In the genomic region with DNA sequence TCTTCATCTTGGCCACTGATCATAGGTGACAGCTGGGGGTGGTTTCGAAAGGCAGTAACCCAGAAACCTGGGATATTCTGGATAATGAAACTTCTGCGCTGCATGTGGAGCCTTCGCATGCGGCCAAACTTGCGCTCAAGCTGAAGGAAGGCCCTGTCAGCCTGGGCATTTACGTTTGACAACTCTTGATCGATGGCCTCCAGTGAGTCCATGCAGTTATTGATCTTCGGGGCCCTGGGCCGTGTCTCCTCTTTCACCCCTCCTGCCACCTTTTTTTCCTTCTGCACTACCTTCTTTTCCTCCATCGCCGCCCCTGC, we compare ENCODE assay signal across 8 cellular contexts. TPM values are rescaled to one million over a fixed set of nuclear protein-coding genes. Genes with fewer than 3 reads are reported as not detected.
DNase-seq lines count a peak whose midpoint lies in the region; ATAC-seq and TF ChIP-seq lines count a peak whose summit lies in the region.

No MANE protein-coding gene starts in this region.

- H3K4me1 ChIP-seq in heart left ventricle (peaks cover 0 to 68% (median 55%) of the 10 kb centered on the region in 12 donors), mesodermal cell (ENCODE audit: control insufficient read depth, insufficient read depth, low read length, poor library complexity, severe bottlenecking) (peaks cover 17% of the 10 kb centered on the region), aorta (ENCODE audit: control insufficient read depth in 1 of 2, insufficient read depth in 2 of 2, low read length in 2 of 2) (peaks cover 5 to 10% of the 10 kb centered on the region in 2 donors)

- H3K4me3 ChIP-seq in heart left ventricle (peak overlapping the region; percentile 61 to 98 (median 90)), mesodermal cell (ENCODE audit: extremely low read depth, insufficient read depth, low read length, poor library complexity, severe bottlenecking) (peak overlapping the region; percentile 87), aorta (ENCODE audit: low read length in 2 of 2) (peak overlapping the region; percentile 68 to 72)

- WGBS in heart left ventricle, 4 donors: 40 to 51% (median 46%) methylated on average over 11 of the region's 11 CpGs
- 66% methylated on average over 11 of the region's 11 CpGs for WGBS in mesodermal cell (ENCODE audit: insufficient coverage in 2 of 2), 2 experiments
- WGBS in aorta, 2 donors: 36 to 44% methylated on average over 11 of the region's 11 CpGs

- no peaks in the 10 kb centered on the region for H3K36me3 ChIP-seq in heart left ventricle
- peaks cover 7% of the 10 kb centered on the region for H3K36me3 ChIP-seq in mesodermal cell (ENCODE audit: control insufficient read depth, insufficient read depth, low read length)
- no peaks in the 10 kb centered on the region for H3K36me3 ChIP-seq in aorta (ENCODE audit: control insufficient read depth in 1 of 2, insufficient read depth in 2 of 2, low read length in 1 of 2)

- no peak for TF ChIP-seq CTCF in heart left ventricle (IDR thresholded peaks at IDR 0.05)

- ATAC-seq in heart left ventricle (no peak), aorta (ENCODE audit: low FRiP score) (peak; percentile 6), HG02588 (IDR thresholded peaks at IDR 0.05; ENCODE audit: unreplicated experiment) (no peak)

- DNase-seq in heart left ventricle (no peak), cardiac septum (ENCODE audit: low spot score) (no peak), aorta (no peak), HCEC 1CT (no peak)
- no peak for DNase-seq in activated CD4-positive, alpha-beta T cell treated with anti-CD3 and anti-CD28 coated beads for 48 hours

- H3K9me3 ChIP-seq in heart left ventricle (no peaks in the 10 kb centered on the region), mesodermal cell (ENCODE audit: control insufficient read depth, low read length) (no peaks in the 10 kb centered on the region), aorta (ENCODE audit: control insufficient read depth, low read length) (no peaks in the 10 kb centered on the region)

- H3K27ac ChIP-seq in heart left ventricle (peak overlapping the region in 11 of 12 donors; percentile 80 to 94 (median 89)), cingulate gyrus (ENCODE audit: low read depth, low read length) (peak overlapping the region; percentile 99), mesodermal cell (ENCODE audit: low read depth, low read length, severe bottlenecking) (peak overlapping the region; percentile 99), aorta (ENCODE audit: low read depth in 1 of 2, low read length in 2 of 2) (peak overlapping the region in 1 of 2 donors; percentile 96)

- no peak for TF ChIP-seq POLR2A in heart left ventricle (IDR thresholded peaks at IDR 0.05)

- intact Hi-C loops in heart left ventricle (cut with DNase I): no loop called here
- intact Hi-C loops in cardiac septum (cut with DNase I): no loop called here
- intact Hi-C loops in aorta (cut with DNase I): loop anchor here in 1 of 2 donors (5.0 kb wide), 1 partner anchor 36 kb away; no protein-coding TSS in a partner anchor

- H3K27me3 ChIP-seq in heart left ventricle (no peaks in the 10 kb centered on the region), aorta (ENCODE audit: control insufficient read depth in 1 of 2, insufficient read depth in 2 of 2, low read length in 1 of 2) (no peaks in the 10 kb centered on the region)

RNA-seq across cellular contexts. Expression of a gene that starts 0.7 kb away (rescaled TPM):
- 10 to 100 TPM; 26.0 to 34.1 (median 30.5) TPM for total RNA-seq in heart left ventricle
- 10 to 100 TPM in 1 of 2 donors, 1 to 10 TPM in 1; 8.0 to 52.8 TPM for polyA plus RNA-seq in heart left ventricle
- 29.7 TPM for total RNA-seq in cardiac septum
- polyA plus RNA-seq in mesodermal cell (2013, experiment 1 of 2): 20.6 TPM
- 19.6 TPM for polyA plus RNA-seq in mesodermal cell (2013, experiment 2 of 2)
- total RNA-seq in aorta: 10 to 100 TPM; 15.7 to 18.4 TPM
- 10 to 100 TPM; 10.5 to 19.1 TPM for polyA plus RNA-seq in aorta

RNA-seq across cellular contexts. Expression of a gene that starts 26.6 kb away (rescaled TPM):
- 100 to 1,000 TPM in 5 of 9 donors, 10 to 100 TPM in 4; 81.5 to 150 (median 103) TPM for total RNA-seq in heart left ventricle
- polyA plus RNA-seq in heart left ventricle: 10 to 100 TPM; 24.8 to 68.5 TPM
- total RNA-seq in cardiac septum: 125 TPM
- polyA plus RNA-seq in mesodermal cell (2013, experiment 1 of 2): 42.1 TPM
- 40.2 TPM for polyA plus RNA-seq in mesodermal cell (2013, experiment 2 of 2)
- 10 to 100 TPM; 77.2 to 78.0 TPM for total RNA-seq in aorta
- polyA plus RNA-seq in aorta: 10 to 100 TPM; 30.8 to 32.2 TPM
